ENCODE assay signal across 8 cellular contexts in genomic region chr16:4115209-4115940, GRCh38. TPM values are rescaled to one million over a fixed set of nuclear protein-coding genes. Genes with fewer than 3 reads are reported as not detected.
DNase-seq lines count a peak whose midpoint lies in the region; ATAC-seq and TF ChIP-seq lines count a peak whose summit lies in the region.

No MANE protein-coding gene starts in this region.

- H3K9me3 ChIP-seq in CD8-positive, alpha-beta T cell (ENCODE audit: low read length): no peaks in the 10 kb centered on the region
- no peaks in the 10 kb centered on the region for H3K9me3 ChIP-seq in lung (ENCODE audit: control insufficient read depth in 2 of 2, insufficient read depth in 1 of 2, low read length in 1 of 2)

- no peak for TF ChIP-seq CTCF in CD8-positive, alpha-beta T cell (IDR thresholded peaks at IDR 0.05)
- TF ChIP-seq CTCF in NB4 (IDR thresholded peaks at IDR 0.05; ENCODE audit: low read depth, low read length) (no peak), lung (IDR thresholded peaks at IDR 0.05; ENCODE audit: control extremely low read depth, extremely low read depth) (no peak)

- H3K9me3 Mint-ChIP-seq in CD8-positive, alpha-beta T cell: no peaks in the 10 kb centered on the region
- no peaks in the 10 kb centered on the region for H3K9me3 Mint-ChIP-seq in activated CD4-positive, alpha-beta T cell treated with anti-CD3 and anti-CD28 coated beads, Interleukin-2, amount 10 ng/mL, durations not matched to agents 24 days and 14 days

- peaks cover 33% of the 10 kb centered on the region for H3K4me1 ChIP-seq in CD8-positive, alpha-beta T cell (ENCODE audit: insufficient read depth, low read length)
- peaks cover 0 to 22% of the 10 kb centered on the region in 2 donors for H3K4me1 ChIP-seq in lung (ENCODE audit: control insufficient read depth in 2 of 2, insufficient read depth in 2 of 2, low read length in 2 of 2)

- peak overlapping the region; percentile 82 for H3K4me3 Mint-ChIP-seq in CD8-positive, alpha-beta T cell
- peak overlapping the region; percentile 81 for H3K4me3 Mint-ChIP-seq in activated CD4-positive, alpha-beta T cell treated with anti-CD3 and anti-CD28 coated beads, Interleukin-2, amount 10 ng/mL, durations not matched to agents 24 days and 14 days

- H3K27me3 Mint-ChIP-seq in CD8-positive, alpha-beta T cell (ENCODE audit: low read depth): peaks cover 2% of the 10 kb centered on the region
- H3K27me3 Mint-ChIP-seq in activated CD4-positive, alpha-beta T cell treated with anti-CD3 and anti-CD28 coated beads, Interleukin-2, amount 10 ng/mL, durations not matched to agents 24 days and 14 days: peaks cover 9% of the 10 kb centered on the region

- no peak for TF ChIP-seq POLR2A in NB4 (IDR thresholded peaks at IDR 0.05; ENCODE audit: extremely low read depth, insufficient read length)

- CTCF ChIA-PET in CD8-positive, alpha-beta T cell (lab: Charles Lee): interaction anchor here (0.9 to 1.4 kb wide), 2 partner anchors 133 to 139 kb away, joined by 4 read pairs; no protein-coding TSS in a partner anchor

- H3K27ac ChIP-seq in CD8-positive, alpha-beta T cell (ENCODE audit: low read depth, low read length): no peak overlapping the region
- H3K27ac ChIP-seq in lung (ENCODE audit: low read depth in 1 of 2, low read length in 1 of 2): peak overlapping the region; percentile 76 to 84

- H3K4me1 Mint-ChIP-seq in CD8-positive, alpha-beta T cell (ENCODE audit: low read depth): peaks cover 47% of the 10 kb centered on the region
- peaks cover 42% of the 10 kb centered on the region for H3K4me1 Mint-ChIP-seq in activated CD4-positive, alpha-beta T cell treated with anti-CD3 and anti-CD28 coated beads, Interleukin-2, amount 10 ng/mL, durations not matched to agents 24 days and 14 days

- POLR2A ChIA-PET in CD8-positive, alpha-beta T cell (lab: Charles Lee): interaction anchor here (0.9 to 1.0 kb wide), 2 partner anchors 158 to 235 kb away, joined by 3 to 5 read pairs; partner anchors contain the start of genes CREBBP and TFAP4

- peak in 6 of 7 experiments; percentile 19 to 67 (median 49) for DNase-seq in CD8-positive, alpha-beta T cell
- DNase-seq in NB4 (ENCODE audit: low read depth) (peak; percentile 82), ecto neural progenitor cell (ENCODE audit: low spot score) (peak; percentile 72), lung (ENCODE audit: low spot score) (no peak), middle frontal gyrus (ENCODE audit: extremely low spot score, low spot score) (no peak)
- peak; percentile 84 for DNase-seq in activated CD4-positive, alpha-beta T cell treated with anti-CD3 and anti-CD28 coated beads, Interleukin-2, amount 10 ng/mL, durations not matched to agents 24 days and 14 days
- peak; percentile 17 to 23 for DNase-seq in stimulated activated CD8-positive, alpha-beta memory T cell treated with anti-CD3 and anti-CD28 coated beads, Interleukin-2, amount 100 ng/mL, for 48 hours (ENCODE audit: low read depth in 2 of 2)

- intact Hi-C loops in CD8-positive, alpha-beta T cell (cut with DNase I, micrococcal nuclease): loop anchor here (1.0 to 5.0 kb wide), 7 partner anchors 67 to 1133 kb away; partner anchors contain the start of genes PKMYT1 (in 1 of the 2), SLX4 (in 1 of the 2) and TFAP4 (in 1 of the 2)
- intact Hi-C loops in activated CD4-positive, alpha-beta T cell treated with anti-CD3 and anti-CD28 coated beads, Interleukin-2, amount 10 ng/mL, durations not matched to agents 24 days and 14 days (cut with micrococcal nuclease): loop anchor here (10.0 kb wide), 2 partner anchors 69 to 151 kb away; no protein-coding TSS in a partner anchor

- H3K4me3 ChIP-seq in CD8-positive, alpha-beta T cell (ENCODE audit: low read depth, low read length): peak overlapping the region; percentile 55
- H3K4me3 ChIP-seq in NB4 (ENCODE audit: low read depth, low read length): peak overlapping the region; percentile 21
- peak overlapping the region; percentile 62 for H3K4me3 ChIP-seq in lung

- H3K36me3 Mint-ChIP-seq in CD8-positive, alpha-beta T cell: peaks cover 2% of the 10 kb centered on the region
- peaks cover 19% of the 10 kb centered on the region for H3K36me3 Mint-ChIP-seq in activated CD4-positive, alpha-beta T cell treated with anti-CD3 and anti-CD28 coated beads, Interleukin-2, amount 10 ng/mL, durations not matched to agents 24 days and 14 days (ENCODE audit: low read depth)

- 5 to 13% methylated on average over 43 to 73 of the region's 73 CpGs for WGBS in lung, 2 donors

- ATAC-seq in CD8-positive, alpha-beta T cell: peak; percentile 43
- ATAC-seq in GM21390 (IDR thresholded peaks at IDR 0.05; ENCODE audit: unreplicated experiment) (peak; percentile 39), lung (ENCODE audit: insufficient read depth, low FRiP score) (peak; percentile 28)

- H3K27ac Mint-ChIP-seq in CD8-positive, alpha-beta T cell: peak overlapping the region; percentile 52
- no peak overlapping the region for H3K27ac Mint-ChIP-seq in activated CD4-positive, alpha-beta T cell treated with anti-CD3 and anti-CD28 coated beads, Interleukin-2, amount 10 ng/mL, durations not matched to agents 24 days and 14 days

- no peaks in the 10 kb centered on the region for H3K27me3 ChIP-seq in CD8-positive, alpha-beta T cell (ENCODE audit: insufficient read depth, low read length)
- no peaks in the 10 kb centered on the region for H3K27me3 ChIP-seq in lung (ENCODE audit: control insufficient read depth, insufficient read depth)

- no peaks in the 10 kb centered on the region for H3K36me3 ChIP-seq in CD8-positive, alpha-beta T cell (ENCODE audit: insufficient read depth, low read length)
- H3K36me3 ChIP-seq in lung (ENCODE audit: control insufficient read depth in 2 of 2, insufficient read depth in 2 of 2, low read length in 2 of 2): no peaks in the 10 kb centered on the region

RNA-seq across cellular contexts. Expression of gene ADCY9, which starts 0.9 kb away (rescaled TPM):
- total RNA-seq in CD8-positive, alpha-beta T cell: 1 to 10 TPM; 4.2 to 4.3 TPM
- total RNA-seq in activated CD4-positive, alpha-beta T cell treated with anti-CD3 and anti-CD28 coated beads, Interleukin-2, amount 10 ng/mL, durations not matched to agents 24 days and 14 days: 8.9 and 9.6 TPM in 2 replicates
- total RNA-seq in lung: 10 to 100 TPM; 22.3 to 37.6 TPM
- 10 to 100 TPM; 12.7 to 12.8 TPM for polyA plus RNA-seq in lung

Comparison
In these comparisons a context has a peak if more than half of its experiments do, and no peak if none do; other contexts are left out.
1. DNase-seq: peak in CD8-positive, alpha-beta T cell (6 of 7), NB4 (single experiment), activated CD4-positive, alpha-beta T cell treated with anti-CD3 and anti-CD28 coated beads, Interleukin-2, amount 10 ng/mL, durations not matched to agents 24 days and 14 days (single experiment), ecto neural progenitor cell (single experiment) and stimulated activated CD8-positive, alpha-beta memory T cell treated with anti-CD3 and anti-CD28 coated beads, Interleukin-2, amount 100 ng/mL, for 48 hours (2 of 2); none in lung (single experiment) and middle frontal gyrus (single experiment).
2. Peak in every context shown above with its lines, with median percentiles within 50 percentile points of each other: ATAC-seq and H3K4me3 ChIP-seq.